ENCODE assay signal across 29 cellular contexts in genomic region chr1:33164120-33164519, GRCh38. TPM values are rescaled to one million over a fixed set of nuclear protein-coding genes. Genes with fewer than 3 reads are reported as not detected.
A peak's percentile ranks its signal among the peaks of the same experiment; 100 is the strongest.
DNase-seq lines count a peak whose midpoint lies in the region; ATAC-seq and TF ChIP-seq lines count a peak whose summit lies in the region.
"Had no signal": no experiment of that assay in that cellular context is flagged by ENCODE, and none has a peak within 500 bp of the region (broad histone marks: within the 10 kb centered on the region; RNA-seq: fewer than 3 reads in every experiment).

No MANE protein-coding gene starts in this region.

- peak overlapping the region; percentile 25 for H3K9ac ChIP-seq in NT2/D1 (ENCODE audit: insufficient read length, low read depth)

- peaks cover 14% of the 10 kb centered on the region for H3K27me3 ChIP-seq in NT2/D1 (ENCODE audit: insufficient read depth, insufficient read length)
- H3K27me3 ChIP-seq: dorsolateral prefrontal cortex, heart left ventricle, right lobe of liver, tibial nerve had no signal

- H3K27ac Mint-ChIP-seq in nephron progenitor cell, result peak overlapping the region; percentile 97
- H3K27ac Mint-ChIP-seq in activated CD4-positive, alpha-beta T cell treated with anti-CD3 and anti-CD28 coated beads, Interleukin-2, amount 10 ng/mL, durations not matched to agents 7 days and 5 days, result no peak overlapping the region
- H3K27ac Mint-ChIP-seq: CD8-positive, alpha-beta T cell; natural killer cell; T-helper 2 cell treated with Interferon-gamma antibody and Interleukin-4, amounts not matched to agents 5 μg/mL and 100 μg/mL, for 36 hours had no signal

- no peak for TF ChIP-seq CTCF in nephron progenitor cell (IDR thresholded peaks at IDR 0.05)

- POLR2A ChIA-PET in activated CD4-positive, alpha-beta T cell treated with anti-CD3 and anti-CD28 coated beads, Interleukin-2, amount 10 ng/mL, durations not matched to agents 7 days and 5 days (lab: Charles Lee), result no interaction called here

- ATAC-seq in HG03521 (IDR thresholded peaks at IDR 0.05; ENCODE audit: unreplicated experiment), result no peak
- ATAC-seq: CD8-positive, alpha-beta T cell; left lobe of liver; natural killer cell; right lobe of liver; SK-N-SH treated with all-trans-retinoic acid at 6 μM for 48 hours; stimulated activated naive CD8-positive, alpha-beta T cell treated with anti-CD3 and anti-CD28 coated beads, Interleukin-15, Interleukin-2, amounts not matched to agents 100 U/mL and 50 U/mL, for 24 hours had no signal

- peaks cover 41% of the 10 kb centered on the region for H3K36me3 Mint-ChIP-seq in nephron progenitor cell (ENCODE audit: low read depth)
- H3K36me3 Mint-ChIP-seq in activated CD4-positive, alpha-beta T cell treated with anti-CD3 and anti-CD28 coated beads, Interleukin-2, amount 10 ng/mL, durations not matched to agents 7 days and 5 days (ENCODE audit: low read depth), result peaks cover 8% of the 10 kb centered on the region
- H3K36me3 Mint-ChIP-seq: natural killer cell had no signal

- CTCF ChIA-PET in activated CD4-positive, alpha-beta T cell treated with anti-CD3 and anti-CD28 coated beads, Interleukin-2, amount 10 ng/mL, durations not matched to agents 7 days and 5 days (lab: Charles Lee), result no interaction called here

- H3K4me1 ChIP-seq in NT2/D1 (ENCODE audit: insufficient read depth, insufficient read length), result peaks cover 51% of the 10 kb centered on the region
- H3K4me1 ChIP-seq: right lobe of liver had no signal

- peaks cover 13% of the 10 kb centered on the region for H3K9me3 Mint-ChIP-seq in nephron progenitor cell
- no peaks in the 10 kb centered on the region for H3K9me3 Mint-ChIP-seq in activated CD4-positive, alpha-beta T cell treated with anti-CD3 and anti-CD28 coated beads, Interleukin-2, amount 10 ng/mL, durations not matched to agents 7 days and 5 days
- H3K9me3 Mint-ChIP-seq: activated naive CD4-positive, alpha-beta T cell treated with anti-CD3 and anti-CD28 coated beads, Interleukin-2, amount 50 U/mL, for 24 hours; CD8-positive, alpha-beta T cell; central memory CD8-positive, alpha-beta T cell; natural killer cell; T-helper 2 cell treated with Interferon-gamma antibody and Interleukin-4, amounts not matched to agents 5 μg/mL and 100 μg/mL, for 36 hours had no signal

- DNase-seq in NT2/D1 (ENCODE audit: low read depth, low spot score), result no peak
- peak; percentile 62 for DNase-seq in nephron progenitor cell
- DNase-seq in MV-4-11 (lab: John Stamatoyannopoulos, UW), result no peak
- no peak for DNase-seq in activated CD4-positive, alpha-beta T cell treated with anti-CD3 and anti-CD28 coated beads, Interleukin-2, amount 10 ng/mL, durations not matched to agents 7 days and 5 days
- DNase-seq in activated effector memory CD4-positive, alpha-beta T cell treated with anti-CD3 and anti-CD28 coated beads, Interleukin-2, amount 50 U/mL, for 16 hours, result no peak
- DNase-seq: activated CD4-positive, alpha-beta T cell treated with anti-CD3 and anti-CD28 coated beads, Interleukin-2, amount 50 U/mL, for 1 hour; anterior cingulate cortex; CD8-positive, alpha-beta T cell; DMS 273 treated with DMSO at 0.1 percent for 48 hours; dorsolateral prefrontal cortex; GDM1; HFFc6; natural killer cell; NCI-H526; right lobe of liver; RPMI8226; stimulated activated CD4-positive, alpha-beta T cell treated with anti-CD3 and anti-CD28 coated beads, Interleukin-4, amount 100 ng/mL, for 4 hours; stimulated activated naive CD8-positive, alpha-beta T cell treated with anti-CD3 and anti-CD28 coated beads, Interleukin-15, Interleukin-2, amounts not matched to agents 100 U/mL and 50 U/mL, for 24 hours; WERI-Rb-1 had no signal

- H3K9me3 ChIP-seq in NT2/D1 (ENCODE audit: insufficient read depth, low read length), result no peaks in the 10 kb centered on the region
- H3K9me3 ChIP-seq: right lobe of liver, tibial nerve had no signal

- peaks cover 86% of the 10 kb centered on the region for H3K4me1 Mint-ChIP-seq in nephron progenitor cell
- no peaks in the 10 kb centered on the region for H3K4me1 Mint-ChIP-seq in activated CD4-positive, alpha-beta T cell treated with anti-CD3 and anti-CD28 coated beads, Interleukin-2, amount 10 ng/mL, durations not matched to agents 7 days and 5 days
- H3K4me1 Mint-ChIP-seq: activated naive CD4-positive, alpha-beta T cell treated with anti-CD3 and anti-CD28 coated beads, Interleukin-2, amount 50 U/mL, for 24 hours had no signal

- H3K36me3 ChIP-seq in NT2/D1 (ENCODE audit: insufficient read depth, insufficient read length, low read length), result peaks cover 9% of the 10 kb centered on the region
- H3K36me3 ChIP-seq: right lobe of liver had no signal

- peak overlapping the region; percentile 44 for H3K27ac ChIP-seq in cingulate gyrus (ENCODE audit: low read depth, low read length)
- H3K27ac ChIP-seq: epithelial cell of prostate, right lobe of liver, WERI-Rb-1 had no signal

- H3K27me3 Mint-ChIP-seq in nephron progenitor cell (ENCODE audit: low read depth, poor library complexity), result peaks cover 5% of the 10 kb centered on the region
- no peaks in the 10 kb centered on the region for H3K27me3 Mint-ChIP-seq in activated CD4-positive, alpha-beta T cell treated with anti-CD3 and anti-CD28 coated beads, Interleukin-2, amount 10 ng/mL, durations not matched to agents 7 days and 5 days
- H3K27me3 Mint-ChIP-seq: activated naive CD4-positive, alpha-beta T cell treated with anti-CD3 and anti-CD28 coated beads, Interleukin-2, amount 50 U/mL, for 24 hours; central memory CD8-positive, alpha-beta T cell had no signal

- H3K4me3 ChIP-seq in NT2/D1 (ENCODE audit: insufficient read length, low read depth), result no peak overlapping the region
- H3K4me3 ChIP-seq: dorsolateral prefrontal cortex, heart left ventricle, right lobe of liver, tibial nerve had no signal

- no peak overlapping the region for H3K4me3 Mint-ChIP-seq in nephron progenitor cell
- no peak overlapping the region for H3K4me3 Mint-ChIP-seq in activated CD4-positive, alpha-beta T cell treated with anti-CD3 and anti-CD28 coated beads, Interleukin-2, amount 10 ng/mL, durations not matched to agents 7 days and 5 days
- H3K4me3 Mint-ChIP-seq: activated naive CD4-positive, alpha-beta T cell treated with anti-CD3 and anti-CD28 coated beads, Interleukin-2, amount 50 U/mL, for 24 hours; CD8-positive, alpha-beta T cell; central memory CD8-positive, alpha-beta T cell; HFFc6; natural killer cell; T-helper 2 cell treated with Interferon-gamma antibody and Interleukin-4, amounts not matched to agents 5 μg/mL and 100 μg/mL, for 36 hours had no signal

RNA-seq across cellular contexts. Expression of gene TRIM62, which starts 17.7 kb away (rescaled TPM):
- total RNA-seq in activated CD4-positive, alpha-beta T cell treated with anti-CD3 and anti-CD28 coated beads, Interleukin-2, amount 10 ng/mL, durations not matched to agents 7 days and 5 days, result 10 to 100 TPM in 1 of 2 experiments, 1 to 10 TPM in 1; 9.3 to 10.2 TPM
